8 cellular contexts compared by ENCODE assay signal in genomic region chr11:8871283-8871775, GRCh38. TPM values are rescaled to one million over a fixed set of nuclear protein-coding genes. Genes with fewer than 3 reads are reported as not detected.
DNase-seq lines count a peak whose midpoint lies in the region; ATAC-seq and TF ChIP-seq lines count a peak whose summit lies in the region.

No MANE protein-coding gene starts in this region.

- peaks cover 6% of the 10 kb centered on the region for H3K4me1 Mint-ChIP-seq in activated T-helper 17 cell treated with anti-CD3 and anti-CD28 coated beads, Interleukin-2, amount 50 U/mL, for 72 hours

- DNase-seq in DMS53 (lab: John Stamatoyannopoulos, UW) (peak; percentile 71), LHCN-M2 (ENCODE audit: low read depth) (peak; percentile 88), head of caudate nucleus (peak in 40 of 42 donors; percentile 11 to 72 (median 38)), omental fat pad (ENCODE audit: low spot score) (no peak), T-helper 9 cell (no peak)
- no peak for DNase-seq in central memory CD4-positive, alpha-beta T cell

- peaks cover 42% of the 10 kb centered on the region for H3K27me3 Mint-ChIP-seq in activated T-helper 17 cell treated with anti-CD3 and anti-CD28 coated beads, Interleukin-2, amount 50 U/mL, for 72 hours

- intact Hi-C loops in head of caudate nucleus (cut with DNase I), result no loop called here

- TF ChIP-seq CTCF in omental fat pad (IDR thresholded peaks at IDR 0.05), result no peak

- peak overlapping the region; percentile 28 for H3K4me3 Mint-ChIP-seq in activated T-helper 17 cell treated with anti-CD3 and anti-CD28 coated beads, Interleukin-2, amount 50 U/mL, for 72 hours

- no peak overlapping the region for H3K27ac Mint-ChIP-seq in activated T-helper 17 cell treated with anti-CD3 and anti-CD28 coated beads, Interleukin-2, amount 50 U/mL, for 72 hours

- H3K36me3 Mint-ChIP-seq in activated T-helper 17 cell treated with anti-CD3 and anti-CD28 coated beads, Interleukin-2, amount 50 U/mL, for 72 hours (ENCODE audit: low read depth), result no peaks in the 10 kb centered on the region

- H3K9me3 Mint-ChIP-seq in activated T-helper 17 cell treated with anti-CD3 and anti-CD28 coated beads, Interleukin-2, amount 50 U/mL, for 72 hours, result no peaks in the 10 kb centered on the region

- ATAC-seq in activated T-helper 17 cell treated with anti-CD3 and anti-CD28 coated beads, Interleukin-2, amount 50 U/mL, for 72 hours (replicated peaks), result no peak
- ATAC-seq in omental fat pad (ENCODE audit: low FRiP score) (peak; percentile 74), GM19328 (IDR thresholded peaks at IDR 0.05; ENCODE audit: unreplicated experiment) (no peak)

RNA-seq across cellular contexts. Expression of gene AKIP1, which starts 39.7 kb away (rescaled TPM):
- total RNA-seq in LHCN-M2 (2014; rRNA removed) (87.8 and 89.8 TPM in 2 replicates), omental fat pad (10 to 100 TPM; 13.1 to 32.0 (median 19.8) TPM)
- 80.5 TPM for polyA plus RNA-seq in LHCN-M2 (2012)
- 10 to 100 TPM; 25.6 to 31.9 TPM for total RNA-seq in activated T-helper 17 cell treated with anti-CD3 and anti-CD28 coated beads, Interleukin-2, amount 50 U/mL, for 72 hours

Comparison
In these comparisons a context has a peak if more than half of its experiments do, and no peak if none do; other contexts are left out.
1. DNase-seq: peak in DMS53 (single experiment), LHCN-M2 (single experiment) and head of caudate nucleus (40 of 42); none in omental fat pad (single experiment), T-helper 9 cell (single experiment) and central memory CD4-positive, alpha-beta T cell (single experiment).